1 cellular context compared by ENCODE assay signal in the genomic region with DNA sequence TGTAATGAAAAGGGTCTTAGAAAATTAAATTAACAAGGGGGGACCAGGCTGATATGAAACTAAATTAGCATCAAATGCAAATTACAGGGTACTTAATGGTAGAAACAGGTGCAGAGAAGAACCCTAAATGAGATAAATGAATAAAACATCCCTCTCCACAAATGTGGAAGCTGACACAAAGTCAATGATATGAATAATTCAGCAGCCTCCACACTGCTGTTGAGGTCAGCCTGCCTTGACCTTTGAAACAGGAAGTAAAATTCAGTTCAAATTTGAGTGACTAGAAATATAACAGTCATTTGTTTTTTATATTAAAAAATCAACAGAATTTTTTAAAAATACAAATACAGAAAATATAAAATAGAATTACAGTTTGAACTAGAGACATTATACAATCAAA.
TF ChIP-seq lines count a peak whose summit lies in the region.

No MANE protein-coding gene starts in this region.

TF ChIP-seq in GM12878, 131 proteins besides CTCF, POLR2A, EP300 and RAD21:
- no peak for TF ChIP-seq GABPA (IDR thresholded peaks at IDR 0.05; ENCODE audit: low read depth)
- no peak for TF ChIP-seq IRF4 (IDR thresholded peaks at IDR 0.05; ENCODE audit: low read depth, low read length)
- TF ChIP-seq IKZF1 (conservative IDR thresholded peaks at IDR 0.05): no peak
- no peak for TF ChIP-seq BHLHE40 (IDR thresholded peaks at IDR 0.05; ENCODE audit: borderline replicate concordance in 1 of 2, low read depth in 2 of 2, low read length in 1 of 2)
- TF ChIP-seq ZNF24 (IDR thresholded peaks at IDR 0.05): no peak
- TF ChIP-seq NR2C1 (IDR thresholded peaks at IDR 0.05): peak; percentile 86
- TF ChIP-seq, protein P1, sequence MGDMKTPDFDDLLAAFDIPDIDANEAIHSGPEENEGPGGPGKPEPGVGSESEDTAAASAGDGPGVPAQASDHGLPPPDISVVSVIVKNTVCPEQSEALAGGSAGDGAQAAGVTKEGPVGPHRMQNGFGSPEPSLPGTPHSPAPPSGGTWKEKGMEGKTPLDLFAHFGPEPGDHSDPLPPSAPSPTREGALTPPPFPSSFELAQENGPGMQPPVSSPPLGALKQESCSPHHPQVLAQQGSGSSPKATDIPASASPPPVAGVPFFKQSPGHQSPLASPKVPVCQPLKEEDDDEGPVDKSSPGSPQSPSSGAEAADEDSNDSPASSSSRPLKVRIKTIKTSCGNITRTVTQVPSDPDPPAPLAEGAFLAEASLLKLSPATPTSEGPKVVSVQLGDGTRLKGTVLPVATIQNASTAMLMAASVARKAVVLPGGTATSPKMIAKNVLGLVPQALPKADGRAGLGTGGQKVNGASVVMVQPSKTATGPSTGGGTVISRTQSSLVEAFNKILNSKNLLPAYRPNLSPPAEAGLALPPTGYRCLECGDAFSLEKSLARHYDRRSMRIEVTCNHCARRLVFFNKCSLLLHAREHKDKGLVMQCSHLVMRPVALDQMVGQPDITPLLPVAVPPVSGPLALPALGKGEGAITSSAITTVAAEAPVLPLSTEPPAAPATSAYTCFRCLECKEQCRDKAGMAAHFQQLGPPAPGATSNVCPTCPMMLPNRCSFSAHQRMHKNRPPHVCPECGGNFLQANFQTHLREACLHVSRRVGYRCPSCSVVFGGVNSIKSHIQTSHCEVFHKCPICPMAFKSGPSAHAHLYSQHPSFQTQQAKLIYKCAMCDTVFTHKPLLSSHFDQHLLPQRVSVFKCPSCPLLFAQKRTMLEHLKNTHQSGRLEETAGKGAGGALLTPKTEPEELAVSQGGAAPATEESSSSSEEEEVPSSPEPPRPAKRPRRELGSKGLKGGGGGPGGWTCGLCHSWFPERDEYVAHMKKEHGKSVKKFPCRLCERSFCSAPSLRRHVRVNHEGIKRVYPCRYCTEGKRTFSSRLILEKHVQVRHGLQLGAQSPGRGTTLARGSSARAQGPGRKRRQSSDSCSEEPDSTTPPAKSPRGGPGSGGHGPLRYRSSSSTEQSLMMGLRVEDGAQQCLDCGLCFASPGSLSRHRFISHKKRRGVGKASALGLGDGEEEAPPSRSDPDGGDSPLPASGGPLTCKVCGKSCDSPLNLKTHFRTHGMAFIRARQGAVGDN (IDR thresholded peaks at IDR 0.05): 0 out of 2 replicates have a peak, but pooled peaks have one; percentile 24
- TF ChIP-seq, protein P2, sequence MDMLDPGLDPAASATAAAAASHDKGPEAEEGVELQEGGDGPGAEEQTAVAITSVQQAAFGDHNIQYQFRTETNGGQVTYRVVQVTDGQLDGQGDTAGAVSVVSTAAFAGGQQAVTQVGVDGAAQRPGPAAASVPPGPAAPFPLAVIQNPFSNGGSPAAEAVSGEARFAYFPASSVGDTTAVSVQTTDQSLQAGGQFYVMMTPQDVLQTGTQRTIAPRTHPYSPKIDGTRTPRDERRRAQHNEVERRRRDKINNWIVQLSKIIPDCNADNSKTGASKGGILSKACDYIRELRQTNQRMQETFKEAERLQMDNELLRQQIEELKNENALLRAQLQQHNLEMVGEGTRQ (IDR thresholded peaks at IDR 0.05; ENCODE audit: borderline replicate concordance, low read depth, low read length): no peak
- TF ChIP-seq, protein P3, sequence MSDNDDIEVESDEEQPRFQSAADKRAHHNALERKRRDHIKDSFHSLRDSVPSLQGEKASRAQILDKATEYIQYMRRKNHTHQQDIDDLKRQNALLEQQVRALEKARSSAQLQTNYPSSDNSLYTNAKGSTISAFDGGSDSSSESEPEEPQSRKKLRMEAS (IDR thresholded peaks at IDR 0.05; ENCODE audit: low read depth, low read length): no peak
- no peak for TF ChIP-seq ZZZ3 (IDR thresholded peaks at IDR 0.05; ENCODE audit: control insufficient read depth, insufficient read length, low read depth)
- TF ChIP-seq PAX5 (IDR thresholded peaks at IDR 0.05; ENCODE audit: borderline replicate concordance, low read depth, low read length): peak; percentile 56; the same call in 1 of the 2 replicates
- no peak for TF ChIP-seq POLR2AphosphoS5 (IDR thresholded peaks at IDR 0.05; ENCODE audit: low read length)
- no peak for TF ChIP-seq SMC3 (IDR thresholded peaks at IDR 0.05; ENCODE audit: borderline replicate concordance, low read length)
- no peak for TF ChIP-seq BMI1 (IDR thresholded peaks at IDR 0.05; ENCODE audit: borderline replicate concordance)
- TF ChIP-seq EED (IDR thresholded peaks at IDR 0.05; ENCODE audit: low read depth): no peak
- TF ChIP-seq POU2F2 (IDR thresholded peaks at IDR 0.05; ENCODE audit: borderline replicate concordance, low read depth, low read length): peak; percentile 17; the same call in 1 of the 3 replicates
- TF ChIP-seq NR2F1 (conservative IDR thresholded peaks at IDR 0.05): peak; percentile 89
- TF ChIP-seq MEF2A (IDR thresholded peaks at IDR 0.05; ENCODE audit: insufficient read depth, low read depth, low read length): no peak
